ENCODE assay signal across 8 cellular contexts in the genomic region with DNA sequence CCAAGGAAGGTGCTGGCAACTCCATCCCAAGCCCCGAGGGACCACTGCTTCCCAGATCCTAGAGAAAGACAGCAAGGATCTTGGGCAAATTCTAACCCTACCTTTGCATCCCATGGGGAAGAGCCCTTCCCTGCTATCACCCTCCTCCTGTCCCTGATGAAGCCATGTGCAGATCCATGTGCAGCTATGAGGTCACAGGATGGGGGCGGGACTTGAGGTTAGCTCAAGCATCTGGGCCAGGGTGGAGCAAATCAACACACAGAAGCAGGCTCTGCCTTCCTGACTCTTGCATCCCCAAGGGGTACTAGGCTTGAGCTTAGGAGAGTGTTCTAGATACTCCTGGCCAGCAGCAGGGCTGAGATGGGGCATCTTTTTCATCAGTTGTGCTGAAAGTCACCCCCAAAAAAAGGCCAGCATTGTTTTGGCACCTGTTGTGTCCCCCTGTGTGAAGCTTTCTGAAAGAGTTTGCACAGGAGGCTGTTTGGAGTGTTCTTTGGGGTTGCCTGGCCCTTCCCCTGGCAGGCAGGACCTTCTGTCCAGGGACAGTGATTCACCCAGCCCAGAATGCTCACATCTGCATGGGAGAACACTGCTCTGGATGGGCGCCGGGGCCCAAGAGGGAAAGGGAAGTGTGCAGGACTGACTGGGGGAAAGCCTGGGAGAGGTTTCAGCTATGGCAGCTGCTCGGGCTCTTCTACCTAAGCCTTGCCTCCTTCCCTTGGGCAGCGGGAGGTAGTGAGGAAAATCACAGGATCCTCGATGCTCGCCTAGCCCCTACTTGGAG. TPM values are rescaled to one million over a fixed set of nuclear protein-coding genes. Genes with fewer than 3 reads are reported as not detected.
DNase-seq lines count a peak whose midpoint lies in the region; ATAC-seq and TF ChIP-seq lines count a peak whose summit lies in the region.

No MANE protein-coding gene starts in this region.

- H3K9me3 ChIP-seq in A673 (ENCODE audit: low read depth, low read length, poor library complexity, severe bottlenecking) = no peaks in the 10 kb centered on the region
- H3K9me3 ChIP-seq in WERI-Rb-1 (ENCODE audit: severe bottlenecking) = no peaks in the 10 kb centered on the region

- CTCF ChIA-PET in A673 (lab: Charles Lee) = no interaction called here

- H3K4me3 ChIP-seq in A673 (ENCODE audit: low read depth, low read length, poor library complexity, severe bottlenecking) (no peak overlapping the region), choroid plexus epithelial cell (ENCODE audit: low read depth, low read length) (no peak overlapping the region), WERI-Rb-1 (ENCODE audit: low read depth, low read length) (no peak overlapping the region)

- H3K36me3 ChIP-seq in A673 (ENCODE audit: insufficient read depth, low read length, poor library complexity, severe bottlenecking) = no peaks in the 10 kb centered on the region
- H3K36me3 ChIP-seq in WERI-Rb-1 = no peaks in the 10 kb centered on the region

- no peaks in the 10 kb centered on the region for H3K36me3 Mint-ChIP-seq in HFFc6 (ENCODE audit: low read depth)

- H3K27ac Mint-ChIP-seq in HFFc6 = no peak overlapping the region

- H3K9me3 Mint-ChIP-seq in HFFc6 = no peaks in the 10 kb centered on the region; the same call in 1 of the 2 replicates

- H3K27me3 Mint-ChIP-seq in HFFc6 (ENCODE audit: insufficient read depth) = peaks cover 10% of the 10 kb centered on the region

- no peak overlapping the region for H3K4me3 Mint-ChIP-seq in HFFc6

- DNase-seq in A673 (ENCODE audit: low spot score) = peak; percentile 17
- DNase-seq in HFFc6 = peak; percentile 11
- peak; percentile 60 for DNase-seq in UCSD-AML1 (lab: John Stamatoyannopoulos, UW; ENCODE audit: unreplicated experiment)
- DNase-seq in choroid plexus epithelial cell (ENCODE audit: low read depth) = peak; percentile 91
- peak; percentile 94 for DNase-seq in posterior vena cava (ENCODE audit: low spot score)
- DNase-seq in WERI-Rb-1 = no peak
- DNase-seq in D341Med (ENCODE audit: low spot score) = no peak

- H3K27me3 ChIP-seq in A673 (replicated peaks; ENCODE audit: insufficient read depth, low read depth, low read length, poor library complexity) (peaks cover 6% of the 10 kb centered on the region), WERI-Rb-1 (ENCODE audit: insufficient read depth, low read depth, severe bottlenecking) (peaks cover 8% of the 10 kb centered on the region)

- H3K4me1 ChIP-seq in A673 (ENCODE audit: insufficient read depth, low read length, poor library complexity, severe bottlenecking) = peaks cover 15% of the 10 kb centered on the region

- intact Hi-C loops in A673 (cut with micrococcal nuclease; ENCODE audit: unreplicated experiment) = loop anchor here (5.0 kb wide), 1 partner anchor 38 kb away; no protein-coding TSS in a partner anchor
- intact Hi-C loops in posterior vena cava (cut with DNase I) = loop anchor here in 1 of 2 donors (5.0 kb wide), 1 partner anchor 33 kb away; no protein-coding TSS in a partner anchor

- TF ChIP-seq CTCF in A673 (conservative IDR thresholded peaks at IDR 0.05; ENCODE audit: low read depth, low read length) = no peak
- no peak for TF ChIP-seq CTCF in HFFc6 (IDR thresholded peaks at IDR 0.05)
- TF ChIP-seq CTCF in choroid plexus epithelial cell (conservative IDR thresholded peaks at IDR 0.05; ENCODE audit: low read depth, low read length) = no peak
- no peak for TF ChIP-seq CTCF in WERI-Rb-1 (IDR thresholded peaks at IDR 0.05; ENCODE audit: low read depth, low read length)

- POLR2A ChIA-PET in A673 (lab: Charles Lee; ENCODE audit: low non-redundant PET) = no interaction called here

- H3K27ac ChIP-seq in A673 (ENCODE audit: low read depth, low read length, poor library complexity, severe bottlenecking) (no peak overlapping the region), WERI-Rb-1 (no peak overlapping the region)

- no TSS peak for BruUV-seq in A673 (replicated peaks; lab: Mats Ljungman, UMichigan)

- ATAC-seq in GM19324 (IDR thresholded peaks at IDR 0.05; ENCODE audit: low FRiP score, unreplicated experiment) = no peak

- H3K4me1 Mint-ChIP-seq in HFFc6 (ENCODE audit: low read depth) = peaks cover 29% of the 10 kb centered on the region

RNA-seq across cellular contexts. Expression of a gene that starts 50.8 kb away (rescaled TPM):
- total RNA-seq in A673 (2021) = 87.3 and 88.1 TPM in 2 replicates
- total RNA-seq in HFFc6 (2021; fragmentation: NEBNext Ultra II Directional; extraction: Animal tissue kit (Norgen Biotek cat#: 25700)) = 10 to 100 TPM; 67.8 to 78.6 (median 73.7) TPM
- total RNA-seq in posterior vena cava = 10 to 100 TPM; 30.2 to 32.7 TPM

Comparison
In these comparisons a context has a peak if more than half of its experiments do, and no peak if none do; other contexts are left out.
1. DNase-seq: peak in A673 (single experiment), HFFc6 (single experiment), UCSD-AML1 (single experiment), choroid plexus epithelial cell (single experiment) and posterior vena cava (single experiment); none in WERI-Rb-1 (single experiment) and D341Med (single experiment).